In the genomic region with DNA sequence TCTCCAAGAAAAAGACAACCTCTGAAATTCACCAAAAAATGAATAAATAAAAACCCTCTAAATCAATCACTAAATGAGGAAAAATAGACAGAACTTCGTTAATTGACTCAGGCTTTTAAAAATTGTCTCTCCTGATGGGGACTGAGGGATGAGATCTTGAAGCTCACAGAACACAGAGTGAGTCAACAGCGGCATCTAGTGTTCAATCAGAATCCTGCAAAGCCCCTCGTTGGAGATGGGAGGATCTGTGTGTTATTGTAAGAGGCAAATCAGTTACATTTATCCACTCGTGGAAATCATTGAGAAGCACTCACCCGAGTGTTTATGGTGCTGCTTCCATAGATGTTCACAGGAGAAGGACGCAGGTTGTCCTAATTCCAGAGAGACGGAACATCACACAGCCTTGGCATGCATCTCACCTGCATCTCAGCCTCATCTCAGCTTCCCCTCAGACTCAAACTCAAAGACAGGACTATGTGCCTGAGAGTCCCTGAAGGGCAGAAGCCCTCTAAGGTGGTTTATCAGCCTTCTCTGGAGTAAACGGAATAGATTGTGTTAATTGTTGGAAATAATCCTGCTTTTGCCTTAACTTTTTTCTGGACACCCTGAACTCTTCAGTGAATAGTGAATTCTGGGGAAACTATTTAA, we compare ENCODE assay signal across 8 cellular contexts.
DNase-seq lines count a peak whose midpoint lies in the region; ATAC-seq, FAIRE-seq and TF ChIP-seq lines count a peak whose summit lies in the region.

No MANE protein-coding gene starts in this region.

- in situ Hi-C loops in brain microvascular endothelial cell (cut with HindIII; ENCODE audit: low pct_ligation_motif_present, low sequenced_read_pairs), result no loop called here

- DNase-seq in GM12891 (ENCODE audit: insufficient read length, low spot score), result no peak
- DNase-seq in NCI-H1694 treated with DMSO at 0.1 percent for 48 hours (lab: John Stamatoyannopoulos, UW), result peak; percentile 68
- peak; percentile 31 for DNase-seq in T-helper 2 cell treated with Interferon-gamma antibody and Interleukin-4, amounts not matched to agents 5 μg/mL and 100 μg/mL, for 36 hours (ENCODE audit: low spot score)
- DNase-seq in brain microvascular endothelial cell, result peak; percentile 83
- peak in 2 of 3 donors; percentile 33 to 39 for DNase-seq in immature natural killer cell
- DNase-seq in stimulated activated CD4-positive, alpha-beta T cell treated with anti-CD3 and anti-CD28 coated beads, Interleukin-15, amount 100 ng/mL, for 24 hours, result peak; percentile 61

- H3K27me3 Mint-ChIP-seq in T-helper 2 cell treated with Interferon-gamma antibody and Interleukin-4, amounts not matched to agents 5 μg/mL and 100 μg/mL, for 36 hours (ENCODE audit: low read depth), result peaks cover 5% of the 10 kb centered on the region
- H3K27me3 Mint-ChIP-seq in immature natural killer cell (ENCODE audit: low read depth in 3 of 3), result peaks cover 0 to 5% (median 1%) of the 10 kb centered on the region in 3 donors

- no peaks in the 10 kb centered on the region for H3K36me3 Mint-ChIP-seq in T-helper 2 cell treated with Interferon-gamma antibody and Interleukin-4, amounts not matched to agents 5 μg/mL and 100 μg/mL, for 36 hours (ENCODE audit: low read depth)
- no peaks in the 10 kb centered on the region for H3K36me3 Mint-ChIP-seq in immature natural killer cell

- peak; percentile 90 for ATAC-seq in HG02798 (IDR thresholded peaks at IDR 0.05; ENCODE audit: poor library complexity, unreplicated experiment)

- peak; percentile 95 for TF ChIP-seq CTCF in 22Rv1 (IDR thresholded peaks at IDR 0.05)
- TF ChIP-seq CTCF in brain microvascular endothelial cell (IDR thresholded peaks at IDR 0.05; ENCODE audit: low read depth, low read length, missing control alignments), result peak; percentile 95

- H3K4me3 Mint-ChIP-seq in T-helper 2 cell treated with Interferon-gamma antibody and Interleukin-4, amounts not matched to agents 5 μg/mL and 100 μg/mL, for 36 hours, result no peak overlapping the region
- no peak overlapping the region for H3K4me3 Mint-ChIP-seq in immature natural killer cell

- H3K27ac ChIP-seq in 22Rv1 (no peak overlapping the region), brain microvascular endothelial cell (peak overlapping the region; percentile 71)

- H3K27me3 ChIP-seq in brain microvascular endothelial cell (replicated peaks), result no peaks in the 10 kb centered on the region

- H3K9me3 Mint-ChIP-seq in T-helper 2 cell treated with Interferon-gamma antibody and Interleukin-4, amounts not matched to agents 5 μg/mL and 100 μg/mL, for 36 hours, result no peaks in the 10 kb centered on the region
- no peaks in the 10 kb centered on the region for H3K9me3 Mint-ChIP-seq in immature natural killer cell

- FAIRE-seq in GM12891 (lab: Jason Lieb, UNC), result peak; percentile 28

- no peaks in the 10 kb centered on the region for H3K36me3 ChIP-seq in brain microvascular endothelial cell (replicated peaks)

- no peak for TF ChIP-seq POLR2A in GM12891 (IDR thresholded peaks at IDR 0.05; ENCODE audit: low read depth, low read length)

- H3K4me3 ChIP-seq in brain microvascular endothelial cell (ENCODE audit: low read depth, low read length), result no peak overlapping the region

- H3K4me1 Mint-ChIP-seq in T-helper 2 cell treated with Interferon-gamma antibody and Interleukin-4, amounts not matched to agents 5 μg/mL and 100 μg/mL, for 36 hours (ENCODE audit: low read depth), result peaks cover 4% of the 10 kb centered on the region
- H3K4me1 Mint-ChIP-seq in immature natural killer cell, result no peaks in the 10 kb centered on the region

- no peak overlapping the region for H3K27ac Mint-ChIP-seq in T-helper 2 cell treated with Interferon-gamma antibody and Interleukin-4, amounts not matched to agents 5 μg/mL and 100 μg/mL, for 36 hours
- no peak overlapping the region for H3K27ac Mint-ChIP-seq in immature natural killer cell

TF ChIP-seq in GM12891, 5 proteins besides CTCF, POLR2A, EP300 and RAD21:
- TF ChIP-seq POU2F2 (IDR thresholded peaks at IDR 0.05; ENCODE audit: low read depth, low read length) (no peak), TAF1 (IDR thresholded peaks at IDR 0.05; ENCODE audit: low read depth, low read length) (no peak), POLR2AphosphoS5 (IDR thresholded peaks at IDR 0.05; ENCODE audit: low read depth, low read length) (no peak), SPI1 (IDR thresholded peaks at IDR 0.05; ENCODE audit: low read depth, low read length) (no peak), PAX5 (IDR thresholded peaks at IDR 0.05; ENCODE audit: insufficient read depth, low read length, severe bottlenecking) (no peak)
